Comparison of ENCODE assay signal across 1 cellular context in the genomic region with DNA sequence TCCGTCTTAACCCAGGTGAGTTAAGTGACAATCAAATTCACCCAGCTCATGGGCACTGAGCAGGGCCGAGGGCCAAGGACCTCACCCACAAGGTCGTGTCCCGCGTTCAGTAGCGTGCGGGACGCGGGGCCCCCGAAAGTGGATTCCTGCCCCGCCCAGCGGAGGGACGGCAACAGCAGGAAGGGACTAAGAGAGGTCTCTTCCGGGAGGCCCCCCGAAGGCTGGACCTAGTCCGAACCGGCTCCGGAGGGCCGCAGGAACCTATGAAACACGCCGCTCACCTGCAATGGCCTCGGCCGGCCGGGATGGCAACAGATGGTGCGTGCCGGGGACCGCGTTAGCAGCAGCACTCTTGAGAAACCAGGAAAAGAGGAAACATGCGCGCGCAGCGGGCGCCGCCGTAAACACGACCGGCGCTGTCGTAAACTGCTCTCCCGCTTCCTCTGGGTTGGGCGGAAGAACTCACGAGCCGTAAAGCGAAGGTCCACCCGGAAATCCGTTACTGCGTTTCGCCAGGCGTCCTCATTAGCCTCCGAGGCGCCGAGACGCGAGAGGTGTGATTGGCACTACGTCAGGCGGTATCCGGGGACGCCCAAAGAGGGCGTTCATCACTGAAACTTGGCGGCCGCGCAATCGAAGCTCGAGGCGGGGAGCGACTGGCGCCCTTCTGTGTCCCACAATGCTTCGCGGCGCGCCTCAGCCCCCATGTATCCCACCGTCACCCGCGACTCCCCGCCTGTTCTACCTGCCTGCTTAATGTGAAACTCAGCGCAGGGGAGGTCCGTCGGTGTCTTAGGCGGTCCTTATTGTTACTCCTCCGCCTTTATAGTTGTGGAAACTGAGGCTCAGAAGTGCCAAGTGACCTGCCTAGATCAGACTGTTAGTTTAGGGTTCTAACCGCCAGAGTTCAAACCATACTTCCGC.
TF ChIP-seq lines count a peak whose summit lies in the region.

A gene with protein sequence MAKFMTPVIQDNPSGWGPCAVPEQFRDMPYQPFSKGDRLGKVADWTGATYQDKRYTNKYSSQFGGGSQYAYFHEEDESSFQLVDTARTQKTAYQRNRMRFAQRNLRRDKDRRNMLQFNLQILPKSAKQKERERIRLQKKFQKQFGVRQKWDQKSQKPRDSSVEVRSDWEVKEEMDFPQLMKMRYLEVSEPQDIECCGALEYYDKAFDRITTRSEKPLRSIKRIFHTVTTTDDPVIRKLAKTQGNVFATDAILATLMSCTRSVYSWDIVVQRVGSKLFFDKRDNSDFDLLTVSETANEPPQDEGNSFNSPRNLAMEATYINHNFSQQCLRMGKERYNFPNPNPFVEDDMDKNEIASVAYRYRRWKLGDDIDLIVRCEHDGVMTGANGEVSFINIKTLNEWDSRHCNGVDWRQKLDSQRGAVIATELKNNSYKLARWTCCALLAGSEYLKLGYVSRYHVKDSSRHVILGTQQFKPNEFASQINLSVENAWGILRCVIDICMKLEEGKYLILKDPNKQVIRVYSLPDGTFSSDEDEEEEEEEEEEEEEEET (minus strand): TSS at position 372 of the 924 bp plus-strand sequence. CDS start 3,045 bp downstream, outside the sequence.

TF ChIP-seq in HepG2, 621 proteins besides CTCF, POLR2A, EP300 and RAD21 (continued from another document and continues in another):
- TF ChIP-seq SATB2 (CRISPR knock-in tag; IDR thresholded peaks at IDR 0.05) (peak; percentile 52; the same call in 1 of the 2 replicates), ZNF672 (CRISPR knock-in tag; IDR thresholded peaks at IDR 0.05) (no peak), MAF1 (CRISPR knock-in tag; IDR thresholded peaks at IDR 0.05; ENCODE audit: borderline replicate concordance) (no peak), ZKSCAN5 (CRISPR knock-in tag; IDR thresholded peaks at IDR 0.05) (no peak), ZNF282 (IDR thresholded peaks at IDR 0.05; ENCODE audit: partially characterized antibody) (no peak), ZNF224 (CRISPR knock-in tag; IDR thresholded peaks at IDR 0.05) (0 out of 2 replicates have a peak, but pooled peaks have one; percentile 80), ZNF530 (CRISPR knock-in tag; IDR thresholded peaks at IDR 0.05; ENCODE audit: low read depth) (no peak), SALL1 (CRISPR knock-in tag; IDR thresholded peaks at IDR 0.05) (peak; percentile 69), SAFB2 (CRISPR knock-in tag; IDR thresholded peaks at IDR 0.05; ENCODE audit: borderline replicate concordance, low read depth) (no peak), ZBTB7B (CRISPR knock-in tag; IDR thresholded peaks at IDR 0.05) (0 out of 2 replicates have a peak, but pooled peaks have one; percentile 10), ZBTB8A (CRISPR knock-in tag; IDR thresholded peaks at IDR 0.05; ENCODE audit: borderline replicate concordance, low read depth) (no peak; the same call in 1 of the 2 replicates), ZNF850 (CRISPR knock-in tag; conservative IDR thresholded peaks at IDR 0.05) (no peak), ZNF235 (CRISPR knock-in tag; IDR thresholded peaks at IDR 0.05; ENCODE audit: borderline replicate concordance) (no peak), HDAC1 (CRISPR knock-in tag; IDR thresholded peaks at IDR 0.05) (peak; percentile 95), CCAR2 (optimal IDR thresholded peaks at IDR 0.05; ENCODE audit: low read depth, low read length) (no peak)
- TF ChIP-seq, protein P1, sequence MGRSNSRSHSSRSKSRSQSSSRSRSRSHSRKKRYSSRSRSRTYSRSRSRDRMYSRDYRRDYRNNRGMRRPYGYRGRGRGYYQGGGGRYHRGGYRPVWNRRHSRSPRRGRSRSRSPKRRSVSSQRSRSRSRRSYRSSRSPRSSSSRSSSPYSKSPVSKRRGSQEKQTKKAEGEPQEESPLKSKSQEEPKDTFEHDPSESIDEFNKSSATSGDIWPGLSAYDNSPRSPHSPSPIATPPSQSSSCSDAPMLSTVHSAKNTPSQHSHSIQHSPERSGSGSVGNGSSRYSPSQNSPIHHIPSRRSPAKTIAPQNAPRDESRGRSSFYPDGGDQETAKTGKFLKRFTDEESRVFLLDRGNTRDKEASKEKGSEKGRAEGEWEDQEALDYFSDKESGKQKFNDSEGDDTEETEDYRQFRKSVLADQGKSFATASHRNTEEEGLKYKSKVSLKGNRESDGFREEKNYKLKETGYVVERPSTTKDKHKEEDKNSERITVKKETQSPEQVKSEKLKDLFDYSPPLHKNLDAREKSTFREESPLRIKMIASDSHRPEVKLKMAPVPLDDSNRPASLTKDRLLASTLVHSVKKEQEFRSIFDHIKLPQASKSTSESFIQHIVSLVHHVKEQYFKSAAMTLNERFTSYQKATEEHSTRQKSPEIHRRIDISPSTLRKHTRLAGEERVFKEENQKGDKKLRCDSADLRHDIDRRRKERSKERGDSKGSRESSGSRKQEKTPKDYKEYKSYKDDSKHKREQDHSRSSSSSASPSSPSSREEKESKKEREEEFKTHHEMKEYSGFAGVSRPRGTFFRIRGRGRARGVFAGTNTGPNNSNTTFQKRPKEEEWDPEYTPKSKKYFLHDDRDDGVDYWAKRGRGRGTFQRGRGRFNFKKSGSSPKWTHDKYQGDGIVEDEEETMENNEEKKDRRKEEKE (IDR thresholded peaks at IDR 0.05): no peak
- TF ChIP-seq, protein P2, sequence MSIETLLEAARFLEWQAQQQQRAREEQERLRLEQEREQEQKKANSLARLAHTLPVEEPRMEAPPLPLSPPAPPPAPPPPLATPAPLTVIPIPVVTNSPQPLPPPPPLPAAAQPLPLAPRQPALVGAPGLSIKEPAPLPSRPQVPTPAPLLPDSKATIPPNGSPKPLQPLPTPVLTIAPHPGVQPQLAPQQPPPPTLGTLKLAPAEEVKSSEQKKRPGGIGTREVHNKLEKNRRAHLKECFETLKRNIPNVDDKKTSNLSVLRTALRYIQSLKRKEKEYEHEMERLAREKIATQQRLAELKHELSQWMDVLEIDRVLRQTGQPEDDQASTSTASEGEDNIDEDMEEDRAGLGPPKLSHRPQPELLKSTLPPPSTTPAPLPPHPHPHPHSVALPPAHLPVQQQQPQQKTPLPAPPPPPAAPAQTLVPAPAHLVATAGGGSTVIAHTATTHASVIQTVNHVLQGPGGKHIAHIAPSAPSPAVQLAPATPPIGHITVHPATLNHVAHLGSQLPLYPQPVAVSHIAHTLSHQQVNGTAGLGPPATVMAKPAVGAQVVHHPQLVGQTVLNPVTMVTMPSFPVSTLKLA (IDR thresholded peaks at IDR 0.05): peak; percentile 59
- TF ChIP-seq, protein P3, sequence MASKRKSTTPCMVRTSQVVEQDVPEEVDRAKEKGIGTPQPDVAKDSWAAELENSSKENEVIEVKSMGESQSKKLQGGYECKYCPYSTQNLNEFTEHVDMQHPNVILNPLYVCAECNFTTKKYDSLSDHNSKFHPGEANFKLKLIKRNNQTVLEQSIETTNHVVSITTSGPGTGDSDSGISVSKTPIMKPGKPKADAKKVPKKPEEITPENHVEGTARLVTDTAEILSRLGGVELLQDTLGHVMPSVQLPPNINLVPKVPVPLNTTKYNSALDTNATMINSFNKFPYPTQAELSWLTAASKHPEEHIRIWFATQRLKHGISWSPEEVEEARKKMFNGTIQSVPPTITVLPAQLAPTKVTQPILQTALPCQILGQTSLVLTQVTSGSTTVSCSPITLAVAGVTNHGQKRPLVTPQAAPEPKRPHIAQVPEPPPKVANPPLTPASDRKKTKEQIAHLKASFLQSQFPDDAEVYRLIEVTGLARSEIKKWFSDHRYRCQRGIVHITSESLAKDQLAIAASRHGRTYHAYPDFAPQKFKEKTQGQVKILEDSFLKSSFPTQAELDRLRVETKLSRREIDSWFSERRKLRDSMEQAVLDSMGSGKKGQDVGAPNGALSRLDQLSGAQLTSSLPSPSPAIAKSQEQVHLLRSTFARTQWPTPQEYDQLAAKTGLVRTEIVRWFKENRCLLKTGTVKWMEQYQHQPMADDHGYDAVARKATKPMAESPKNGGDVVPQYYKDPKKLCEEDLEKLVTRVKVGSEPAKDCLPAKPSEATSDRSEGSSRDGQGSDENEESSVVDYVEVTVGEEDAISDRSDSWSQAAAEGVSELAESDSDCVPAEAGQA (IDR thresholded peaks at IDR 0.05; ENCODE audit: low read depth): peak; percentile 75; the same call in 1 of the 2 replicates
- TF ChIP-seq, protein P3 (CRISPR knock-in tag; IDR thresholded peaks at IDR 0.05; ENCODE audit: borderline replicate concordance): peak; percentile 74; the same call in 1 of the 2 replicates
- TF ChIP-seq, protein P4, sequence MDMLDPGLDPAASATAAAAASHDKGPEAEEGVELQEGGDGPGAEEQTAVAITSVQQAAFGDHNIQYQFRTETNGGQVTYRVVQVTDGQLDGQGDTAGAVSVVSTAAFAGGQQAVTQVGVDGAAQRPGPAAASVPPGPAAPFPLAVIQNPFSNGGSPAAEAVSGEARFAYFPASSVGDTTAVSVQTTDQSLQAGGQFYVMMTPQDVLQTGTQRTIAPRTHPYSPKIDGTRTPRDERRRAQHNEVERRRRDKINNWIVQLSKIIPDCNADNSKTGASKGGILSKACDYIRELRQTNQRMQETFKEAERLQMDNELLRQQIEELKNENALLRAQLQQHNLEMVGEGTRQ (IDR thresholded peaks at IDR 0.05; ENCODE audit: low read depth, low read length): 0 out of 2 replicates have a peak, but pooled peaks have one; percentile 4
- TF ChIP-seq, protein P4 (CRISPR knock-in tag; IDR thresholded peaks at IDR 0.05; ENCODE audit: borderline replicate concordance): no peak
- TF ChIP-seq, protein P5, sequence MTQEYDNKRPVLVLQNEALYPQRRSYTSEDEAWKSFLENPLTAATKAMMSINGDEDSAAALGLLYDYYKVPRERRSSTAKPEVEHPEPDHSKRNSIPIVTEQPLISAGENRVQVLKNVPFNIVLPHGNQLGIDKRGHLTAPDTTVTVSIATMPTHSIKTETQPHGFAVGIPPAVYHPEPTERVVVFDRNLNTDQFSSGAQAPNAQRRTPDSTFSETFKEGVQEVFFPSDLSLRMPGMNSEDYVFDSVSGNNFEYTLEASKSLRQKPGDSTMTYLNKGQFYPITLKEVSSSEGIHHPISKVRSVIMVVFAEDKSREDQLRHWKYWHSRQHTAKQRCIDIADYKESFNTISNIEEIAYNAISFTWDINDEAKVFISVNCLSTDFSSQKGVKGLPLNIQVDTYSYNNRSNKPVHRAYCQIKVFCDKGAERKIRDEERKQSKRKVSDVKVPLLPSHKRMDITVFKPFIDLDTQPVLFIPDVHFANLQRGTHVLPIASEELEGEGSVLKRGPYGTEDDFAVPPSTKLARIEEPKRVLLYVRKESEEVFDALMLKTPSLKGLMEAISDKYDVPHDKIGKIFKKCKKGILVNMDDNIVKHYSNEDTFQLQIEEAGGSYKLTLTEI (CRISPR knock-in tag; conservative IDR thresholded peaks at IDR 0.05): no peak
- TF ChIP-seq, protein P6, sequence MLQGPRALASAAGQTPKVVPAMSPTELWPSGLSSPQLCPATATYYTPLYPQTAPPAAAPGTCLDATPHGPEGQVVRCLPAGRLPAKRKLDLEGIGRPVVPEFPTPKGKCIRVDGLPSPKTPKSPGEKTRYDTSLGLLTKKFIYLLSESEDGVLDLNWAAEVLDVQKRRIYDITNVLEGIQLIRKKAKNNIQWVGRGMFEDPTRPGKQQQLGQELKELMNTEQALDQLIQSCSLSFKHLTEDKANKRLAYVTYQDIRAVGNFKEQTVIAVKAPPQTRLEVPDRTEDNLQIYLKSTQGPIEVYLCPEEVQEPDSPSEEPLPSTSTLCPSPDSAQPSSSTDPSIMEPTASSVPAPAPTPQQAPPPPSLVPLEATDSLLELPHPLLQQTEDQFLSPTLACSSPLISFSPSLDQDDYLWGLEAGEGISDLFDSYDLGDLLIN (CRISPR knock-in tag; IDR thresholded peaks at IDR 0.05; ENCODE audit: borderline replicate concordance): 0 out of 2 replicates have a peak, but pooled peaks have one; percentile 70
- TF ChIP-seq, protein P7, sequence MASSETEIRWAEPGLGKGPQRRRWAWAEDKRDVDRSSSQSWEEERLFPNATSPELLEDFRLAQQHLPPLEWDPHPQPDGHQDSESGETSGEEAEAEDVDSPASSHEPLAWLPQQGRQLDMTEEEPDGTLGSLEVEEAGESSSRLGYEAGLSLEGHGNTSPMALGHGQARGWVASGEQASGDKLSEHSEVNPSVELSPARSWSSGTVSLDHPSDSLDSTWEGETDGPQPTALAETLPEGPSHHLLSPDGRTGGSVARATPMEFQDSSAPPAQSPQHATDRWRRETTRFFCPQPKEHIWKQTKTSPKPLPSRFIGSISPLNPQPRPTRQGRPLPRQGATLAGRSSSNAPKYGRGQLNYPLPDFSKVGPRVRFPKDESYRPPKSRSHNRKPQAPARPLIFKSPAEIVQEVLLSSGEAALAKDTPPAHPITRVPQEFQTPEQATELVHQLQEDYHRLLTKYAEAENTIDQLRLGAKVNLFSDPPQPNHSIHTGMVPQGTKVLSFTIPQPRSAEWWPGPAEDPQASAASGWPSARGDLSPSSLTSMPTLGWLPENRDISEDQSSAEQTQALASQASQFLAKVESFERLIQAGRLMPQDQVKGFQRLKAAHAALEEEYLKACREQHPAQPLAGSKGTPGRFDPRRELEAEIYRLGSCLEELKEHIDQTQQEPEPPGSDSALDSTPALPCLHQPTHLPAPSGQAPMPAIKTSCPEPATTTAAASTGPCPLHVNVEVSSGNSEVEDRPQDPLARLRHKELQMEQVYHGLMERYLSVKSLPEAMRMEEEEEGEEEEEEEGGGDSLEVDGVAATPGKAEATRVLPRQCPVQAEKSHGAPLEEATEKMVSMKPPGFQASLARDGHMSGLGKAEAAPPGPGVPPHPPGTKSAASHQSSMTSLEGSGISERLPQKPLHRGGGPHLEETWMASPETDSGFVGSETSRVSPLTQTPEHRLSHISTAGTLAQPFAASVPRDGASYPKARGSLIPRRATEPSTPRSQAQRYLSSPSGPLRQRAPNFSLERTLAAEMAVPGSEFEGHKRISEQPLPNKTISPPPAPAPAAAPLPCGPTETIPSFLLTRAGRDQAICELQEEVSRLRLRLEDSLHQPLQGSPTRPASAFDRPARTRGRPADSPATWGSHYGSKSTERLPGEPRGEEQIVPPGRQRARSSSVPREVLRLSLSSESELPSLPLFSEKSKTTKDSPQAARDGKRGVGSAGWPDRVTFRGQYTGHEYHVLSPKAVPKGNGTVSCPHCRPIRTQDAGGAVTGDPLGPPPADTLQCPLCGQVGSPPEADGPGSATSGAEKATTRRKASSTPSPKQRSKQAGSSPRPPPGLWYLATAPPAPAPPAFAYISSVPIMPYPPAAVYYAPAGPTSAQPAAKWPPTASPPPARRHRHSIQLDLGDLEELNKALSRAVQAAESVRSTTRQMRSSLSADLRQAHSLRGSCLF (CRISPR knock-in tag; IDR thresholded peaks at IDR 0.05; ENCODE audit: borderline replicate concordance): no peak; the same call in 1 of the 2 replicates
